28 cellular contexts compared by ENCODE assay signal in genomic region chr6:136230219-136230980, GRCh38. TPM values are rescaled to one million over a fixed set of nuclear protein-coding genes. Genes with fewer than 3 reads are reported as not detected.
A peak's percentile ranks its signal among the peaks of the same experiment; 100 is the strongest.
DNase-seq lines count a peak whose midpoint lies in the region; ATAC-seq, FAIRE-seq and TF ChIP-seq lines count a peak whose summit lies in the region.
"Had no signal": no experiment of that assay in that cellular context is flagged by ENCODE, and none has a peak within 500 bp of the region (broad histone marks: within the 10 kb centered on the region; RNA-seq: fewer than 3 reads in every experiment).

No MANE protein-coding gene starts in this region.

- CTCF ChIA-PET in CD4-positive, alpha-beta T cell (lab: Charles Lee): interaction anchor here (0.7 to 2.0 kb wide), 2 partner anchors 86 to 175 kb away, joined by 3 to 6 read pairs; no protein-coding TSS in a partner anchor
- CTCF ChIA-PET in K562 (lab: Yijun Ruan, JAX; ENCODE audit: low intra/inter-chr PET ratio): no interaction called here

- H2AFZ ChIP-seq in GM23248 (peak overlapping the region; percentile 83), K562 (ENCODE audit: low read depth, low read length) (no peak overlapping the region)

- no peak overlapping the region for H3K27ac ChIP-seq in CD4-positive, alpha-beta T cell (ENCODE audit: low read depth, low read length)
- H3K27ac ChIP-seq in GM23248 (peak overlapping the region; percentile 26; the same call in 1 of the 2 replicates), K562 (ENCODE audit: extremely low read depth, low read depth, low read length) (no peak overlapping the region), left lung (no peak overlapping the region)
- H3K27ac ChIP-seq: esophagus muscularis mucosa, transverse colon, VCaP had no signal

- peak; percentile 42 for ATAC-seq in CD4-positive, alpha-beta T cell (ENCODE audit: poor library complexity)
- ATAC-seq in K562: no peak; the same call in 1 of the 3 replicates
- peak; percentile 46 for ATAC-seq in left lung
- no peak for ATAC-seq in GM21423 (IDR thresholded peaks at IDR 0.05; ENCODE audit: unreplicated experiment)
- ATAC-seq: left ventricle myocardium superior; stimulated activated naive CD8-positive, alpha-beta T cell treated with anti-CD3 and anti-CD28 coated beads, Interleukin-15, amount 100 ng/mL, for 72 hours; T-cell had no signal

- TF ChIP-seq CTCF in CD4-positive, alpha-beta T cell (IDR thresholded peaks at IDR 0.05): no peak
- no peak for TF ChIP-seq CTCF in K562 (IDR thresholded peaks at IDR 0.05 in 2 of 3, conservative IDR thresholded peaks at IDR 0.05 in 1 of 3; ENCODE audit: insufficient read depth in 2 of 3, low read depth in 1 of 3, low read length in 3 of 3)
- no peak for TF ChIP-seq CTCF in left lung (IDR thresholded peaks at IDR 0.05)

- POLR2A ChIA-PET in CD4-positive, alpha-beta T cell (lab: Charles Lee): interaction anchor here (0.6 kb wide), 1 partner anchor 12 kb away, joined by 3 read pairs; no protein-coding TSS in a partner anchor
- POLR2A ChIA-PET in K562 (lab: Yijun Ruan, JAX): interaction anchor here (1.4 to 2.4 kb wide), 2 partner anchors 60 to 61 kb away, joined by 4 to 15 read pairs; partner anchors contain the start of gene BCLAF1

- H3K36me3 Mint-ChIP-seq in CD4-positive, alpha-beta T cell (ENCODE audit: low read depth): no peaks in the 10 kb centered on the region
- H3K36me3 Mint-ChIP-seq: T-cell had no signal

- H3K27ac Mint-ChIP-seq in CD4-positive, alpha-beta T cell: no peak overlapping the region
- H3K27ac Mint-ChIP-seq: activated CD4-positive, alpha-beta memory T cell treated with anti-CD3 and anti-CD28 coated beads for 36 hours; stimulated activated naive CD8-positive, alpha-beta T cell treated with anti-CD3 and anti-CD28 coated beads, Interleukin-15, amount 100 ng/mL, for 72 hours; T-cell had no signal

- in situ Hi-C loops in GM23248 (cut with MboI) (no loop called here), K562 (cut with MboI) (no loop called here)

- intact Hi-C loops in CD4-positive, alpha-beta T cell (cut with DNase I, micrococcal nuclease): no loop called here
- intact Hi-C loops in K562 (cut with micrococcal nuclease) (no loop called here), left lung (cut with DNase I) (no loop called here)

- H3K9me3 Mint-ChIP-seq in CD4-positive, alpha-beta T cell: no peaks in the 10 kb centered on the region
- H3K9me3 Mint-ChIP-seq: stimulated activated naive CD8-positive, alpha-beta T cell treated with anti-CD3 and anti-CD28 coated beads, Interleukin-15, amount 100 ng/mL, for 72 hours; T-cell had no signal

- no peaks in the 10 kb centered on the region for H3K9me1 ChIP-seq in K562 (ENCODE audit: control insufficient read depth, insufficient read depth, low read length)

- no peak for FAIRE-seq in K562 (lab: Jason Lieb, UNC)

- no peak for TF ChIP-seq RAD21 in K562 (CRISPR knock-in tag; conservative IDR thresholded peaks at IDR 0.05 in 1 of 2, IDR thresholded peaks at IDR 0.05 in 1 of 2)

- no peaks in the 10 kb centered on the region for H3K27me3 Mint-ChIP-seq in CD4-positive, alpha-beta T cell
- H3K27me3 Mint-ChIP-seq: activated CD4-positive, alpha-beta memory T cell treated with anti-CD3 and anti-CD28 coated beads for 36 hours; stimulated activated naive CD8-positive, alpha-beta T cell treated with anti-CD3 and anti-CD28 coated beads, Interleukin-15, amount 100 ng/mL, for 72 hours; T-cell had no signal

- no peaks in the 10 kb centered on the region for H3K9me2 ChIP-seq in GM23248 (ENCODE audit: insufficient read depth)

- no peak for DNase-seq in CD4-positive, alpha-beta T cell
- DNase-seq in GM23248: peak; percentile 65
- no peak for DNase-seq in K562 (ENCODE audit: extremely low read depth in 1 of 4, low spot score in 3 of 4)
- DNase-seq in left lung: no peak
- no peak for DNase-seq in SKM-1 (lab: John Stamatoyannopoulos, UW; ENCODE audit: unreplicated experiment)
- no peak for DNase-seq in NCI-H345 treated with DMSO at 0.1 percent for 48 hours (lab: John Stamatoyannopoulos, UW; ENCODE audit: unreplicated experiment)
- no peak for DNase-seq in SHP77 treated with DMSO at 0.1 percent for 48 hours (lab: John Stamatoyannopoulos, UW)
- DNase-seq: activated CD4-positive, alpha-beta memory T cell treated with anti-CD3 and anti-CD28 coated beads for 36 hours; activated naive CD4-positive, alpha-beta T cell treated with Interleukin-2 at 50 U/mL for 16 hours; aorta; cerebellar nuclear complex; COR-L47; effector CD4-positive, alpha-beta T cell; EL; HCEC 1CT; head of caudate nucleus; left ventricle myocardium superior; NCI-H2171; NCI-H82; OCI-M1; Right ventricle myocardium superior; stimulated activated CD4-positive, alpha-beta T cell treated with anti-CD3 and anti-CD28 coated beads, Interleukin-4, amount 100 ng/mL, for 1 hour; stimulated activated naive CD8-positive, alpha-beta T cell treated with anti-CD3 and anti-CD28 coated beads, Interleukin-15, amount 100 ng/mL, for 72 hours; T-cell; transverse colon had no signal

- H3K4me1 Mint-ChIP-seq in CD4-positive, alpha-beta T cell (ENCODE audit: low read depth): peaks cover 8% of the 10 kb centered on the region

- H3F3A ChIP-seq in GM23248 (ENCODE audit: insufficient read depth): no peaks in the 10 kb centered on the region

- no peaks in the 10 kb centered on the region for H4K20me1 ChIP-seq in GM23248 (ENCODE audit: insufficient read depth)
- no peaks in the 10 kb centered on the region; the same call in 1 of the 2 replicates for H4K20me1 ChIP-seq in K562 (replicated peaks; ENCODE audit: control insufficient read depth, insufficient read depth, low read length)

- no peak overlapping the region for H3K9ac ChIP-seq in GM23248
- H3K9ac ChIP-seq in K562 (ENCODE audit: insufficient read depth in 1 of 2, low read depth in 2 of 2, low read length in 2 of 2): no peak overlapping the region

- no peak for TF ChIP-seq EP300 in K562 (IDR thresholded peaks at IDR 0.05; ENCODE audit: low read length)

- H3K4me2 ChIP-seq in GM23248 (ENCODE audit: unreplicated experiment) (no peak overlapping the region), K562 (ENCODE audit: insufficient read depth, low read length) (no peak overlapping the region)

- WGBS in GM23248 (ENCODE audit: low coverage in 1 of 2, low lambda C conversion rate in 2 of 2, missing lambda C conversion rate in 2 of 2), 2 experiments: 91 to 98% methylated on average over 2 of the region's 2 CpGs
- WGBS in K562 (ENCODE audit: insufficient coverage, low coverage, missing lambda C conversion rate): 46% methylated on average over 2 of the region's 2 CpGs

- H3K4me1 ChIP-seq in GM23248 (ENCODE audit: insufficient read depth): peaks cover 8% of the 10 kb centered on the region
- peaks cover 14 to 37% of the 10 kb centered on the region in 2 experiments for H3K4me1 ChIP-seq in K562 (replicated peaks in 1 of 2; ENCODE audit: control insufficient read depth in 2 of 2, insufficient read depth in 2 of 2, low read length in 2 of 2)
- H3K4me1 ChIP-seq in left lung: peaks cover 0 to 14% of the 10 kb centered on the region in 2 donors

- no peak; the same call in 1 of the 2 replicates for TF ChIP-seq POLR2A in K562 (conservative IDR thresholded peaks at IDR 0.05)

- H3K9me3 ChIP-seq in CD4-positive, alpha-beta T cell (ENCODE audit: control insufficient read depth, low read length): no peaks in the 10 kb centered on the region
- H3K9me3 ChIP-seq in GM23248 (ENCODE audit: low read depth): no peaks in the 10 kb centered on the region
- no peaks in the 10 kb centered on the region for H3K9me3 ChIP-seq in K562 (replicated peaks; ENCODE audit: control insufficient read depth, insufficient read depth, low read depth, low read length)
- no peaks in the 10 kb centered on the region for H3K9me3 ChIP-seq in left lung
- H3K9me3 ChIP-seq: esophagus muscularis mucosa, transverse colon had no signal

- H3K79me2 ChIP-seq in GM23248 (ENCODE audit: insufficient read depth) (no peaks in the 10 kb centered on the region), K562 (ENCODE audit: control insufficient read depth, insufficient read depth, low read length) (no peaks in the 10 kb centered on the region)

- H3K27me3 ChIP-seq in CD4-positive, alpha-beta T cell (ENCODE audit: control insufficient read depth, insufficient read depth, low read length): no peaks in the 10 kb centered on the region
- no peaks in the 10 kb centered on the region for H3K27me3 ChIP-seq in GM23248 (replicated peaks; ENCODE audit: insufficient read depth)
- H3K27me3 ChIP-seq in K562 (ENCODE audit: control insufficient read depth in 2 of 2, insufficient read depth in 2 of 2, low read length in 2 of 2): no peaks in the 10 kb centered on the region
- H3K27me3 ChIP-seq in left lung: no peaks in the 10 kb centered on the region
- H3K27me3 ChIP-seq: esophagus muscularis mucosa, transverse colon had no signal

- BruUV-seq in K562 (replicated peaks; lab: Mats Ljungman, UMichigan): no TSS peak

- no peak overlapping the region for H3K4me3 Mint-ChIP-seq in CD4-positive, alpha-beta T cell
- H3K4me3 Mint-ChIP-seq: activated CD4-positive, alpha-beta memory T cell treated with anti-CD3 and anti-CD28 coated beads for 36 hours; stimulated activated naive CD8-positive, alpha-beta T cell treated with anti-CD3 and anti-CD28 coated beads, Interleukin-15, amount 100 ng/mL, for 72 hours; T-cell had no signal

- H3K4me3 ChIP-seq in GM23248: no peak overlapping the region
- no peak overlapping the region for H3K4me3 ChIP-seq in K562
- no peak overlapping the region for H3K4me3 ChIP-seq in left lung
- H3K4me3 ChIP-seq: esophagus muscularis mucosa, transverse colon had no signal

- H3K36me3 ChIP-seq in GM23248 (ENCODE audit: low read depth): no peaks in the 10 kb centered on the region
- H3K36me3 ChIP-seq in K562 (ENCODE audit: control insufficient read depth, insufficient read depth, low read length): peaks cover 37% of the 10 kb centered on the region
- no peaks in the 10 kb centered on the region for H3K36me3 ChIP-seq in left lung
- H3K36me3 ChIP-seq: esophagus muscularis mucosa, transverse colon had no signal

RNA-seq across cellular contexts. Expression of gene MTFR2, which starts 19.7 kb away (rescaled TPM):
- total RNA-seq in CD4-positive, alpha-beta T cell: 1 to 10 TPM; 1.1 to 1.2 TPM
- not detected in 2 replicates for total RNA-seq in GM23248 (2014; rRNA removed; shearing (Covaris generic))
- polyA plus RNA-seq in GM23248 (2016; fragmentation: Nextera tagmentation; extraction: Ambion mirVana) (2.5 and 3.1 TPM in 2 replicates), K562 (2011; rRNA removed) (46.7 and 60.1 TPM in 2 replicates), K562 (2014; fragmentation: Illumina TruSeq; extraction: Trizol) (44.7 and 63.3 TPM in 2 replicates), K562 (2014; fragmentation: Nextera tagmentation; extraction: Ambion mirVana) (10 to 100 TPM; 45.9 to 49.7 TPM), K562 (2014; rRNA removed) (44.6 and 51.8 TPM in 2 replicates)
- total RNA-seq in K562 (2011; cell fraction: chromatin; rRNA removed; ENCODE audit: low replicate concordance): 37.8 and 63.0 TPM in 2 replicates
- total RNA-seq in K562 (2011; cell fraction: nucleolus; rRNA removed): 19.2 and 24.3 TPM in 2 replicates
- 26.3 and 35.2 TPM in 2 replicates for total RNA-seq in K562 (2011; cell fraction: nucleoplasm; rRNA removed)
- total RNA-seq in K562 (2014; rRNA removed) (10.0 and 10.1 TPM in 2 replicates), K562 (2014; rRNA removed; fragmentation: Illumina TruSeq; extraction: Trizol) (25.0 and 31.3 TPM in 2 replicates), K562 (2015; rRNA removed; fragmentation: Illumina TruSeq; extraction: Trizol) (17.2 and 17.3 TPM in 2 replicates), K562 (2021) (25.7 and 29.1 TPM in 2 replicates), left lung (1 to 10 TPM; 1.6 to 2.0 TPM)
- polyA plus RNA-seq in K562 (2011; cell fraction: cytosol; rRNA removed): 45.1 and 49.3 TPM in 2 replicates
- 41.8 and 51.2 TPM in 2 replicates for polyA plus RNA-seq in K562 (2011; cell fraction: nucleus; rRNA removed)
- 25.7 and 27.7 TPM in 2 replicates for polyA plus RNA-seq in K562 (2012)
- 33.7 and 33.9 TPM in 2 replicates for polyA minus RNA-seq in K562 (2011; rRNA and poly(A)+ RNA removed)
- polyA minus RNA-seq in K562 (2011; cell fraction: cytosol; rRNA and poly(A)+ RNA removed): 7.5 and 13.0 TPM in 2 replicates
- polyA minus RNA-seq in K562 (2011; cell fraction: nucleus; rRNA and poly(A)+ RNA removed): 29.8 and 32.0 TPM in 2 replicates

RNA-seq across cellular contexts. Expression of gene BCLAF1, which starts 59.2 kb away (rescaled TPM):
- total RNA-seq in CD4-positive, alpha-beta T cell: 100 to 1,000 TPM; 484 to 501 TPM
- 62.6 and 80.3 TPM in 2 replicates for total RNA-seq in GM23248 (2014; rRNA removed; shearing (Covaris generic))
- 78.0 and 78.3 TPM in 2 replicates for polyA plus RNA-seq in GM23248 (2016; fragmentation: Nextera tagmentation; extraction: Ambion mirVana)
- total RNA-seq in K562 (2011; cell fraction: chromatin; rRNA removed; ENCODE audit: low replicate concordance): 137 and 633 TPM in 2 replicates
- total RNA-seq in K562 (2011; cell fraction: nucleolus; rRNA removed): 47.0 and 65.4 TPM in 2 replicates
- 148 and 223 TPM in 2 replicates for total RNA-seq in K562 (2011; cell fraction: nucleoplasm; rRNA removed)
- total RNA-seq in K562 (2014; rRNA removed): 182 and 286 TPM in 2 replicates
- total RNA-seq in K562 (2014; rRNA removed; fragmentation: Illumina TruSeq; extraction: Trizol): 206 and 262 TPM in 2 replicates
- total RNA-seq in K562 (2015; rRNA removed; fragmentation: Illumina TruSeq; extraction: Trizol): 253 and 263 TPM in 2 replicates
- 144 and 165 TPM in 2 replicates for total RNA-seq in K562 (2021)
- polyA plus RNA-seq in K562 (2011; rRNA removed): 96.1 and 102 TPM in 2 replicates
- 23.3 and 33.3 TPM in 2 replicates for polyA plus RNA-seq in K562 (2011; cell fraction: cytosol; rRNA removed)
- 105 and 150 TPM in 2 replicates for polyA plus RNA-seq in K562 (2011; cell fraction: nucleus; rRNA removed)
- 53.6 and 80.8 TPM in 2 replicates for polyA plus RNA-seq in K562 (2012)
- polyA plus RNA-seq in K562 (2014; fragmentation: Illumina TruSeq; extraction: Trizol): 165 and 195 TPM in 2 replicates
- polyA plus RNA-seq in K562 (2014; fragmentation: Nextera tagmentation; extraction: Ambion mirVana): 10 to 100 TPM; 65.4 to 87.3 TPM
- 93.8 and 116 TPM in 2 replicates for polyA plus RNA-seq in K562 (2014; rRNA removed)
- 302 and 350 TPM in 2 replicates for polyA minus RNA-seq in K562 (2011; rRNA and poly(A)+ RNA removed)
- 82.9 and 149 TPM in 2 replicates for polyA minus RNA-seq in K562 (2011; cell fraction: cytosol; rRNA and poly(A)+ RNA removed)
- 169 and 344 TPM in 2 replicates for polyA minus RNA-seq in K562 (2011; cell fraction: nucleus; rRNA and poly(A)+ RNA removed)
- 100 to 1,000 TPM; 112 to 127 TPM for total RNA-seq in left lung

Comparison
In these comparisons a context has a peak if more than half of its experiments do, and no peak if none do; other contexts are left out.
1. ATAC-seq: peak in CD4-positive, alpha-beta T cell (single experiment) and left lung (single experiment); none in K562 (single experiment) and GM21423 (single experiment).